In the genomic region with DNA sequence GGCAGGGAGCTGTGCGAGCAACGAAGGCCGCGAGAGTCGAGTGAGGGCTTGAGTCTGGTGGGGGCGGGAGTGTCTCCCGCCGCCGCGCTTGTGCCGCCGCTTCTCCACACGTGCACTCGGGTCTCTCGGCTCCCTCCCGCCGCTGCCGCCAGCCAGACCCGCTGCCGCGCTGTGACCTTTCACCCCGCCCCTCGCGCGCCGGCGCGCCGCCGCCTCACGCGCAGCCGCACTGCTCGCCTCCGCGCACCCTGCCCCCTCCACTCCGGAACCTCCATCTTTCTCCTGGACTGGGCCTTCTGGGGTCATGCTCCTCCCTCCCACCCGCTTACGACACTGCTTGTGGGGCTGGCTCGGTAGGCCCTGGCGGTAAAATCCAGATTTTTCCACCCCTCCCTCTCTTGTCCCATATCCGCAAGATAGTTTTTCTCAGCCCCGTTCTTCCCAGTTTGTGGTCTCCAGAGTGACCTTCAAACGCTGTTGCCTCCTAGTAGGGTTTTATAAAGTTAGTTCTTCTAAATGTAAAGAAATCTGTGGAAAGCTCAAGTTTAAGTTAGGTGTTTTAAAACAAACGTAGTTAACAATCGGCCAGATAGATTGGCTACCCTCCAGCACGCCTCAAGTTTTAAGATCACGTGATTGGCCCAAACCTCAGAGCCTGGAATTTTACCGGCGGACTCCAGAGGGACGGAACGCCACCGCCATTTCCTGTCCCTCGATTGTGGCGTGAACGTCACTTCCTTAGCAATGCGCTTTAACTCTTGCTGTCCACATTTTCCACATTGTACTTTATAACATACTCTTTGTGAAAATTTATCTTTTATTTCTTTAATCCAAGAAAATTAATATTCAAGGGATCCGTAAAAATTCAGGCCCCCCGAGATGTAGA, we compare ENCODE assay signal across 1 cellular context.
TF ChIP-seq lines count a peak whose summit lies in the region.

A gene (minus strand): TSS at position 181 of the 886 bp plus-strand sequence. CDS start 300 bp downstream, outside the sequence.

TF ChIP-seq in K562, 482 proteins besides CTCF, POLR2A, EP300 and RAD21 (continued from another document and continues in another):
- TF ChIP-seq, protein P1, sequence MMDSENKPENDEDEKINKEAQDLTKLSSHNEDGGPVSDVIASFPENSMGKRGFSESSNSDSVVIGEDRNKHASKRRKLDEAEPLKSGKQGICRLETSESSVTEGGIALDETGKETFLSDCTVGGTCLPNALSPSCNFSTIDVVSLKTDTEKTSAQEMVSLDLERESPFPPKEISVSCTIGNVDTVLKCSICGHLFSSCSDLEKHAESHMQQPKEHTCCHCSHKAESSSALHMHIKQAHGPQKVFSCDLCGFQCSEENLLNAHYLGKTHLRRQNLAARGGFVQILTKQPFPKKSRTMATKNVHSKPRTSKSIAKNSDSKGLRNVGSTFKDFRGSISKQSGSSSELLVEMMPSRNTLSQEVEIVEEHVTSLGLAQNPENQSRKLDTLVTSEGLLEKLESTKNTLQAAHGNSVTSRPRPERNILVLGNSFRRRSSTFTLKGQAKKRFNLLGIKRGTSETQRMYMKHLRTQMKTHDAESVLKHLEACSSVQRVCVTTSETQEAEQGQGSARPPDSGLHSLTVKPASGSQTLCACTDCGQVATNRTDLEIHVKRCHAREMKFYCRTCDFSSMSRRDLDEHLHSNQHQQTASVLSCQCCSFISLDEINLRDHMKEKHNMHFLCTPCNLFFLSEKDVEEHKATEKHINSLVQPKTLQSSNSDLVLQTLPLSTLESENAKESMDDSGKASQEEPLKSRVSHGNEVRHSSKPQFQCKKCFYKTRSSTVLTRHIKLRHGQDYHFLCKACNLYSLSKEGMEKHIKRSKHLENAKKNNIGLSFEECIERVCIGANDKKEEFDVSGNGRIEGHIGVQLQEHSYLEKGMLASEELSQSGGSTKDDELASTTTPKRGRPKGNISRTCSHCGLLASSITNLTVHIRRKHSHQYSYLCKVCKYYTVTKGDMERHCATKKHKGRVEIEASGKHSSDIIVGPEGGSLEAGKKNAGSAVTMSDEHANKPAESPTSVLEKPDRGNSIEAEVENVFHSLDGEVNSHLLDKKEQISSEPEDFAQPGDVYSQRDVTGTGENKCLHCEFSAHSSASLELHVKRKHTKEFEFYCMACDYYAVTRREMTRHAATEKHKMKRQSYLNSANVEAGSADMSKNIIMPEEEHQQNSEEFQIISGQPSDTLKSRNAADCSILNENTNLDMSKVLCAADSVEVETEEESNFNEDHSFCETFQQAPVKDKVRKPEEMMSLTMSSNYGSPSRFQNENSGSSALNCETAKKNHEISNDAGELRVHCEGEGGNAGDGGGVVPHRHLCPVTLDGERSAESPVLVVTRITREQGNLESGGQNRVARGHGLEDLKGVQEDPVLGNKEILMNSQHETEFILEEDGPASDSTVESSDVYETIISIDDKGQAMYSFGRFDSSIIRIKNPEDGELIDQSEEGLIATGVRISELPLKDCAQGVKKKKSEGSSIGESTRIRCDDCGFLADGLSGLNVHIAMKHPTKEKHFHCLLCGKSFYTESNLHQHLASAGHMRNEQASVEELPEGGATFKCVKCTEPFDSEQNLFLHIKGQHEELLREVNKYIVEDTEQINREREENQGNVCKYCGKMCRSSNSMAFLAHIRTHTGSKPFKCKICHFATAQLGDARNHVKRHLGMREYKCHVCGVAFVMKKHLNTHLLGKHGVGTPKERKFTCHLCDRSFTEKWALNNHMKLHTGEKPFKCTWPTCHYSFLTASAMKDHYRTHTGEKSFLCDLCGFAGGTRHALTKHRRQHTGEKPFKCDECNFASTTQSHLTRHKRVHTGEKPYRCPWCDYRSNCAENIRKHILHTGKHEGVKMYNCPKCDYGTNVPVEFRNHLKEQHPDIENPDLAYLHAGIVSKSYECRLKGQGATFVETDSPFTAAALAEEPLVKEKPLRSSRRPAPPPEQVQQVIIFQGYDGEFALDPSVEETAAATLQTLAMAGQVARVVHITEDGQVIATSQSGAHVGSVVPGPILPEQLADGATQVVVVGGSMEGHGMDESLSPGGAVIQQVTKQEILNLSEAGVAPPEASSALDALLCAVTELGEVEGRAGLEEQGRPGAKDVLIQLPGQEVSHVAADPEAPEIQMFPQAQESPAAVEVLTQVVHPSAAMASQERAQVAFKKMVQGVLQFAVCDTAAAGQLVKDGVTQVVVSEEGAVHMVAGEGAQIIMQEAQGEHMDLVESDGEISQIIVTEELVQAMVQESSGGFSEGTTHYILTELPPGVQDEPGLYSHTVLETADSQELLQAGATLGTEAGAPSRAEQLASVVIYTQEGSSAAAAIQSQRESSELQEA (IDR thresholded peaks at IDR 0.05; ENCODE audit: low read depth): no peak
- TF ChIP-seq, protein P2, sequence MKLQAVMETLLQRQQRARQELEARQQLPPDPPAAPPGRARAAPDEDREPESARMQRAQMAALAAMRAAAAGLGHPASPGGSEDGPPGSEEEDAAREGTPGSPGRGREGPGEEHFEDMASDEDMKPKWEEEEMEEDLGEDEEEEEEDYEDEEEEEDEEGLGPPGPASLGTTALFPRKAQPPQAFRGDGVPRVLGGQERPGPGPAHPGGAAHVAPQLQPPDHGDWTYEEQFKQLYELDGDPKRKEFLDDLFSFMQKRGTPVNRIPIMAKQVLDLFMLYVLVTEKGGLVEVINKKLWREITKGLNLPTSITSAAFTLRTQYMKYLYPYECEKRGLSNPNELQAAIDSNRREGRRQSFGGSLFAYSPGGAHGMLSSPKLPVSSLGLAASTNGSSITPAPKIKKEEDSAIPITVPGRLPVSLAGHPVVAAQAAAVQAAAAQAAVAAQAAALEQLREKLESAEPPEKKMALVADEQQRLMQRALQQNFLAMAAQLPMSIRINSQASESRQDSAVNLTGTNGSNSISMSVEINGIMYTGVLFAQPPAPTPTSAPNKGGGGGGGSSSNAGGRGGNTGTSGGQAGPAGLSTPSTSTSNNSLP (IDR thresholded peaks at IDR 0.05; ENCODE audit: borderline replicate concordance, low read depth, low read length): no peak
- TF ChIP-seq HIVEP1 (CRISPR knock-in tag; IDR thresholded peaks at IDR 0.05): no peak
- no peak for TF ChIP-seq ZNF124 (CRISPR knock-in tag; IDR thresholded peaks at IDR 0.05)
- no peak for TF ChIP-seq HNRNPL (IDR thresholded peaks at IDR 0.05; ENCODE audit: low read depth, low read length)
- no peak for TF ChIP-seq U2AF2 (optimal IDR thresholded peaks at IDR 0.05; ENCODE audit: low read depth, low read length)
- TF ChIP-seq, protein P3, sequence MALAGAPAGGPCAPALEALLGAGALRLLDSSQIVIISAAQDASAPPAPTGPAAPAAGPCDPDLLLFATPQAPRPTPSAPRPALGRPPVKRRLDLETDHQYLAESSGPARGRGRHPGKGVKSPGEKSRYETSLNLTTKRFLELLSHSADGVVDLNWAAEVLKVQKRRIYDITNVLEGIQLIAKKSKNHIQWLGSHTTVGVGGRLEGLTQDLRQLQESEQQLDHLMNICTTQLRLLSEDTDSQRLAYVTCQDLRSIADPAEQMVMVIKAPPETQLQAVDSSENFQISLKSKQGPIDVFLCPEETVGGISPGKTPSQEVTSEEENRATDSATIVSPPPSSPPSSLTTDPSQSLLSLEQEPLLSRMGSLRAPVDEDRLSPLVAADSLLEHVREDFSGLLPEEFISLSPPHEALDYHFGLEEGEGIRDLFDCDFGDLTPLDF (CRISPR knock-in tag; IDR thresholded peaks at IDR 0.05): no peak
- no peak for TF ChIP-seq ZBTB8A (IDR thresholded peaks at IDR 0.05; ENCODE audit: partially characterized antibody)
- TF ChIP-seq, protein P4, sequence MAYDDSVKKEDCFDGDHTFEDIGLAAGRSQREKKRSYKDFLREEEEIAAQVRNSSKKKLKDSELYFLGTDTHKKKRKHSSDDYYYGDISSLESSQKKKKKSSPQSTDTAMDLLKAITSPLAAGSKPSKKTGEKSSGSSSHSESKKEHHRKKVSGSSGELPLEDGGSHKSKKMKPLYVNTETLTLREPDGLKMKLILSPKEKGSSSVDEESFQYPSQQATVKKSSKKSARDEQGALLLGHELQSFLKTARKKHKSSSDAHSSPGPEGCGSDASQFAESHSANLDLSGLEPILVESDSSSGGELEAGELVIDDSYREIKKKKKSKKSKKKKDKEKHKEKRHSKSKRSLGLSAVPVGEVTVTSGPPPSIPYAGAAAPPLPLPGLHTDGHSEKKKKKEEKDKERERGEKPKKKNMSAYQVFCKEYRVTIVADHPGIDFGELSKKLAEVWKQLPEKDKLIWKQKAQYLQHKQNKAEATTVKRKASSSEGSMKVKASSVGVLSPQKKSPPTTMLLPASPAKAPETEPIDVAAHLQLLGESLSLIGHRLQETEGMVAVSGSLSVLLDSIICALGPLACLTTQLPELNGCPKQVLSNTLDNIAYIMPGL (CRISPR knock-in tag; IDR thresholded peaks at IDR 0.05): no peak; the same call in 1 of the 2 replicates
- TF ChIP-seq EGR1 (conservative IDR thresholded peaks at IDR 0.05): no peak
- 0 out of 2 replicates have a peak, but pooled peaks have one; percentile 48 for TF ChIP-seq ZBED1 (IDR thresholded peaks at IDR 0.05)
- no peak for TF ChIP-seq MAFF (IDR thresholded peaks at IDR 0.05; ENCODE audit: low read length)
- TF ChIP-seq, protein P5, sequence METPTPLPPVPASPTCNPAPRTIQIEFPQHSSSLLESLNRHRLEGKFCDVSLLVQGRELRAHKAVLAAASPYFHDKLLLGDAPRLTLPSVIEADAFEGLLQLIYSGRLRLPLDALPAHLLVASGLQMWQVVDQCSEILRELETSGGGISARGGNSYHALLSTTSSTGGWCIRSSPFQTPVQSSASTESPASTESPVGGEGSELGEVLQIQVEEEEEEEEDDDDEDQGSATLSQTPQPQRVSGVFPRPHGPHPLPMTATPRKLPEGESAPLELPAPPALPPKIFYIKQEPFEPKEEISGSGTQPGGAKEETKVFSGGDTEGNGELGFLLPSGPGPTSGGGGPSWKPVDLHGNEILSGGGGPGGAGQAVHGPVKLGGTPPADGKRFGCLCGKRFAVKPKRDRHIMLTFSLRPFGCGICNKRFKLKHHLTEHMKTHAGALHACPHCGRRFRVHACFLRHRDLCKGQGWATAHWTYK (CRISPR knock-in tag; IDR thresholded peaks at IDR 0.05): no peak
- TF ChIP-seq ZNF347 (CRISPR knock-in tag; IDR thresholded peaks at IDR 0.05; ENCODE audit: low read depth): no peak
- no peak for TF ChIP-seq PURB (CRISPR knock-in tag; IDR thresholded peaks at IDR 0.05; ENCODE audit: low read depth)
- no peak for TF ChIP-seq SP2 (IDR thresholded peaks at IDR 0.05; ENCODE audit: extremely low read depth, low read depth, low read length, poor library complexity, severe bottlenecking)
- TF ChIP-seq ZFX (CRISPR knock-in tag; IDR thresholded peaks at IDR 0.05): peak; percentile 84
- TF ChIP-seq NBN (IDR thresholded peaks at IDR 0.05; ENCODE audit: low read depth): 0 out of 2 replicates have a peak, but pooled peaks have one; percentile 14
- TF ChIP-seq ZBTB17 (CRISPR knock-in tag; IDR thresholded peaks at IDR 0.05): no peak
- TF ChIP-seq ZNF3 (CRISPR knock-in tag; IDR thresholded peaks at IDR 0.05): no peak
- TF ChIP-seq ZFP36 (IDR thresholded peaks at IDR 0.05; ENCODE audit: low read depth, low read length, partially characterized antibody): no peak
- no peak for TF ChIP-seq DNMT1 (IDR thresholded peaks at IDR 0.05)
- TF ChIP-seq RUNX1 (IDR thresholded peaks at IDR 0.05; ENCODE audit: low read depth): no peak
- no peak for TF ChIP-seq POLR2AphosphoS5 (IDR thresholded peaks at IDR 0.05; ENCODE audit: control insufficient read depth, insufficient read depth, low read depth, low read length)
- TF ChIP-seq ZNF140 (CRISPR knock-in tag; IDR thresholded peaks at IDR 0.05): no peak
- TF ChIP-seq FOXA3 (CRISPR knock-in tag; conservative IDR thresholded peaks at IDR 0.05 in 1 of 2, IDR thresholded peaks at IDR 0.05 in 1 of 2): no peak
- TF ChIP-seq, protein P6, sequence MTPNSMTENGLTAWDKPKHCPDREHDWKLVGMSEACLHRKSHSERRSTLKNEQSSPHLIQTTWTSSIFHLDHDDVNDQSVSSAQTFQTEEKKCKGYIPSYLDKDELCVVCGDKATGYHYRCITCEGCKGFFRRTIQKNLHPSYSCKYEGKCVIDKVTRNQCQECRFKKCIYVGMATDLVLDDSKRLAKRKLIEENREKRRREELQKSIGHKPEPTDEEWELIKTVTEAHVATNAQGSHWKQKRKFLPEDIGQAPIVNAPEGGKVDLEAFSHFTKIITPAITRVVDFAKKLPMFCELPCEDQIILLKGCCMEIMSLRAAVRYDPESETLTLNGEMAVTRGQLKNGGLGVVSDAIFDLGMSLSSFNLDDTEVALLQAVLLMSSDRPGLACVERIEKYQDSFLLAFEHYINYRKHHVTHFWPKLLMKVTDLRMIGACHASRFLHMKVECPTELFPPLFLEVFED (CRISPR knock-in tag; conservative IDR thresholded peaks at IDR 0.05): no peak
- no peak for TF ChIP-seq HSF4 (CRISPR knock-in tag; IDR thresholded peaks at IDR 0.05; ENCODE audit: borderline replicate concordance)
- no peak for TF ChIP-seq ZZZ3 (IDR thresholded peaks at IDR 0.05)
- TF ChIP-seq HNRNPUL1 (IDR thresholded peaks at IDR 0.05; ENCODE audit: low read length): no peak
- no peak for TF ChIP-seq TAL1 (IDR thresholded peaks at IDR 0.05)
- TF ChIP-seq GTF2A2 (tag; IDR thresholded peaks at IDR 0.05): no peak
- no peak for TF ChIP-seq ZFP30 (CRISPR knock-in tag; IDR thresholded peaks at IDR 0.05; ENCODE audit: borderline replicate concordance)
- TF ChIP-seq, protein P7, sequence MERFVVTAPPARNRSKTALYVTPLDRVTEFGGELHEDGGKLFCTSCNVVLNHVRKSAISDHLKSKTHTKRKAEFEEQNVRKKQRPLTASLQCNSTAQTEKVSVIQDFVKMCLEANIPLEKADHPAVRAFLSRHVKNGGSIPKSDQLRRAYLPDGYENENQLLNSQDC (CRISPR knock-in tag; IDR thresholded peaks at IDR 0.05): no peak
- TF ChIP-seq PHF8 (IDR thresholded peaks at IDR 0.05; ENCODE audit: borderline replicate concordance, low read length): peak; percentile 95
- no peak for TF ChIP-seq ZNF696 (CRISPR knock-in tag; conservative IDR thresholded peaks at IDR 0.05)
- TF ChIP-seq ZNF217 (CRISPR knock-in tag; IDR thresholded peaks at IDR 0.05): no peak
- TF ChIP-seq MEF2A (IDR thresholded peaks at IDR 0.05; ENCODE audit: control insufficient read depth, low read depth, low read length): no peak
- no peak for TF ChIP-seq PHTF2 (CRISPR knock-in tag; IDR thresholded peaks at IDR 0.05)
- no peak for TF ChIP-seq ZEB2 (IDR thresholded peaks at IDR 0.05)
- no peak for TF ChIP-seq XRCC5 (IDR thresholded peaks at IDR 0.05; ENCODE audit: low read depth, low read length)
- no peak for TF ChIP-seq YBX1 (IDR thresholded peaks at IDR 0.05)
- TF ChIP-seq TARDBP (IDR thresholded peaks at IDR 0.05): no peak
- TF ChIP-seq RFX1 (IDR thresholded peaks at IDR 0.05): peak; percentile 28; the same call in 1 of the 2 replicates
- TF ChIP-seq, protein P8, sequence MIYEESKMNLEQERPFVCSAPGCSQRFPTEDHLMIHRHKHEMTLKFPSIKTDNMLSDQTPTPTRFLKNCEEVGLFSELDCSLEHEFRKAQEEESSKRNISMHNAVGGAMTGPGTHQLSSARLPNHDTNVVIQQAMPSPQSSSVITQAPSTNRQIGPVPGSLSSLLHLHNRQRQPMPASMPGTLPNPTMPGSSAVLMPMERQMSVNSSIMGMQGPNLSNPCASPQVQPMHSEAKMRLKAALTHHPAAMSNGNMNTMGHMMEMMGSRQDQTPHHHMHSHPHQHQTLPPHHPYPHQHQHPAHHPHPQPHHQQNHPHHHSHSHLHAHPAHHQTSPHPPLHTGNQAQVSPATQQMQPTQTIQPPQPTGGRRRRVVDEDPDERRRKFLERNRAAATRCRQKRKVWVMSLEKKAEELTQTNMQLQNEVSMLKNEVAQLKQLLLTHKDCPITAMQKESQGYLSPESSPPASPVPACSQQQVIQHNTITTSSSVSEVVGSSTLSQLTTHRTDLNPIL (CRISPR knock-in tag; IDR thresholded peaks at IDR 0.05): no peak
- no peak for TF ChIP-seq RBM15 (IDR thresholded peaks at IDR 0.05; ENCODE audit: insufficient read depth, low read length)
- TF ChIP-seq ZC3H4 (CRISPR knock-in tag; IDR thresholded peaks at IDR 0.05; ENCODE audit: borderline replicate concordance): no peak
- no peak for TF ChIP-seq DACH1 (IDR thresholded peaks at IDR 0.05; ENCODE audit: partially characterized antibody)
